ENCODE assay signal across 8 cellular contexts in the genomic region with DNA sequence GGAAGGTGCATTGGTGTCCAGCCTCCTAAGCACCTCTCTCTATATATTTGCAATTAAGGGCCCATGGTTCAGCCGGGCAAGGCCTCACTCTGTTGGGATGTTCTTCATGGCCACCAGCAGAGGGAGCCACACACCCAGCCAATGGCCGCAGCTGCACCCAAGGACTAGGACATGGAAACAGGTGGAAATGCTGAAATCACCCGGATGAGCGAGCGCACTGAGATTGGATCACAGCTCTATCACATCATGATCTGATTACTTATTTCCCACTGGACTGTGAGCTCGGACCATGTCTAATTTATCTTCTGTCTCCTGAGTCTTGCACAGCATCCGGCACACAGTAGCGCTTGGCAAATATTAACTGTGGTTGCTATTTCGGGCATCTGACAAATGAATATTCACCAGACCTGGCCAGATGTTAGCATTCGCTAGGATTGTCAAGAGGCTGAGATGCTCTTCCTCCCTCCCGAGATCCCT. TPM values are rescaled to one million over a fixed set of nuclear protein-coding genes. Genes with fewer than 3 reads are reported as not detected.
A peak's percentile ranks its signal among the peaks of the same experiment; 100 is the strongest.
DNase-seq lines count a peak whose midpoint lies in the region; ATAC-seq lines count a peak whose summit lies in the region.

No MANE protein-coding gene starts in this region.

- ATAC-seq in HG03097 (IDR thresholded peaks at IDR 0.05; ENCODE audit: low FRiP score, unreplicated experiment): peak; percentile 70
- no peak for ATAC-seq in GM18498 (IDR thresholded peaks at IDR 0.05; ENCODE audit: unreplicated experiment)

- DNase-seq in DMS153 (lab: John Stamatoyannopoulos, UW) (peak; percentile 83), NCI-H460 (ENCODE audit: extremely low read depth, low read depth) (peak; percentile 92), cerebellar cortex (ENCODE audit: low spot score) (peak; percentile 94), kidney glomerular epithelial cell (lab: John Stamatoyannopoulos, UW) (peak; percentile 92)
- DNase-seq in activated CD4-positive, alpha-beta T cell treated with anti-CD3 and anti-CD28 coated beads for 24 hours (ENCODE audit: low read depth in 2 of 2): peak; percentile 61 to 64
- peak; percentile 77 for DNase-seq in stimulated activated CD4-positive, alpha-beta T cell treated with anti-CD3 and anti-CD28 coated beads, Interleukin-1b, Interleukin-23, amount 100 ng/mL, for 48 hours

RNA-seq across cellular contexts. Expression of a gene that starts 31.2 kb away (rescaled TPM):
- total RNA-seq in NCI-H460 (2014; rRNA removed; shearing (Covaris generic)): 5.2 and 6.9 TPM in 2 replicates
- polyA plus RNA-seq in NCI-H460 (2014; cell fraction: nucleus; rRNA removed): 3.8 and 6.8 TPM in 2 replicates
